ENCODE assay signal across 14 cellular contexts in genomic region chr1:231919900-231920299, GRCh38.
A peak's percentile ranks its signal among the peaks of the same experiment; 100 is the strongest.
DNase-seq lines count a peak whose midpoint lies in the region; ATAC-seq and TF ChIP-seq lines count a peak whose summit lies in the region.
"Had no signal": no experiment of that assay in that cellular context is flagged by ENCODE, and none has a peak within 500 bp of the region (broad histone marks: within the 10 kb centered on the region; RNA-seq: fewer than 3 reads in every experiment).

No MANE protein-coding gene starts in this region.

- H3K4me3 Mint-ChIP-seq in type B pancreatic cell: no peak overlapping the region

- H3K4me1 ChIP-seq in right cardiac atrium (ENCODE audit: control insufficient read depth, insufficient read depth, low read length): peaks cover 6% of the 10 kb centered on the region
- H3K4me1 ChIP-seq: gastroesophageal sphincter had no signal

- H3K36me3 ChIP-seq in WERI-Rb-1: no peaks in the 10 kb centered on the region
- H3K36me3 ChIP-seq: gastroesophageal sphincter, left lung had no signal

- no peaks in the 10 kb centered on the region for H3K9me3 Mint-ChIP-seq in type B pancreatic cell

- H3K4me3 ChIP-seq in WERI-Rb-1 (ENCODE audit: low read depth, low read length): peak overlapping the region; percentile 23
- H3K4me3 ChIP-seq in right cardiac atrium (ENCODE audit: low read length): peak overlapping the region; percentile 17
- H3K4me3 ChIP-seq: gastroesophageal sphincter, GM12878, left lung had no signal

- H3K4me1 Mint-ChIP-seq in type B pancreatic cell (ENCODE audit: unreplicated experiment): peaks cover 25% of the 10 kb centered on the region

- H3K27ac ChIP-seq in WERI-Rb-1 (peak overlapping the region; percentile 20), right cardiac atrium (ENCODE audit: low read length) (peak overlapping the region; percentile 79)

- no peaks in the 10 kb centered on the region for H3K27me3 ChIP-seq in WERI-Rb-1 (ENCODE audit: insufficient read depth, low read depth, severe bottlenecking)
- H3K27me3 ChIP-seq in right cardiac atrium (ENCODE audit: control insufficient read depth, insufficient read depth): no peaks in the 10 kb centered on the region
- H3K27me3 ChIP-seq: gastroesophageal sphincter, left lung had no signal

- DNase-seq in Right ventricle myocardium inferior (ENCODE audit: missing footprints) (no peak), cardiac septum (ENCODE audit: low spot score) (no peak), WERI-Rb-1 (peak; percentile 89), right cardiac atrium (peak in 1 of 3 donors; percentile 37), type B pancreatic cell (ENCODE audit: extremely low spot score, unreplicated experiment) (no peak), NCI-H345 treated with DMSO at 0.1 percent for 48 hours (lab: John Stamatoyannopoulos, UW; ENCODE audit: unreplicated experiment) (no peak), NCI-H2196 (lab: John Stamatoyannopoulos, UW; ENCODE audit: unreplicated experiment) (no peak)
- DNase-seq: activated CD4-positive, CD25-positive, alpha-beta regulatory T cell treated with anti-CD3 and anti-CD28 coated beads, Interleukin-2, amount 50 U/mL, for 72 hours; COR-L47; left lung; NCI-H187 had no signal

- no peaks in the 10 kb centered on the region for H3K27me3 Mint-ChIP-seq in type B pancreatic cell

- no peak for TF ChIP-seq CTCF in WERI-Rb-1 (IDR thresholded peaks at IDR 0.05; ENCODE audit: low read depth, low read length)
- no peak for TF ChIP-seq CTCF in type B pancreatic cell (conservative IDR thresholded peaks at IDR 0.05)

- peak overlapping the region; percentile 25 for H3K27ac Mint-ChIP-seq in type B pancreatic cell

- H3K9me3 ChIP-seq in WERI-Rb-1 (ENCODE audit: severe bottlenecking): no peaks in the 10 kb centered on the region
- no peaks in the 10 kb centered on the region for H3K9me3 ChIP-seq in right cardiac atrium (ENCODE audit: control insufficient read depth, low read length)
- H3K9me3 ChIP-seq: gastroesophageal sphincter, left lung had no signal

- intact Hi-C loops in Right ventricle myocardium inferior (cut with DNase I): no loop called here
- intact Hi-C loops in cardiac septum (cut with DNase I): no loop called here
- intact Hi-C loops in right cardiac atrium (cut with DNase I): loop anchor here in 1 of 4 donors (10.0 kb wide), 1 partner anchor 55 kb away; no protein-coding TSS in a partner anchor

- 18% methylated on average over 7 of the region's 7 CpGs for whole genome bisulfite sequencing in right cardiac atrium

- H3K36me3 Mint-ChIP-seq in type B pancreatic cell: no peaks in the 10 kb centered on the region

- ATAC-seq in Right ventricle myocardium inferior (peak; percentile 40), right cardiac atrium (peak; percentile 47 to 66), HG02759 (IDR thresholded peaks at IDR 0.05; ENCODE audit: unreplicated experiment) (no peak)
- ATAC-seq: gastroesophageal sphincter, GM12878, left lung had no signal
